ENCODE assay signal across 20 cellular contexts in genomic region chr18:56162316-56162715, GRCh38.
DNase-seq lines count a peak whose midpoint lies in the region; ATAC-seq, FAIRE-seq and TF ChIP-seq lines count a peak whose summit lies in the region.
"Had no signal": no experiment of that assay in that cellular context is flagged by ENCODE, and none has a peak within 500 bp of the region (broad histone marks: within the 10 kb centered on the region; RNA-seq: fewer than 3 reads in every experiment).

No MANE protein-coding gene starts in this region.

- no peaks in the 10 kb centered on the region for H3K79me2 ChIP-seq in GM23248 (ENCODE audit: insufficient read depth)

- H3K27me3 Mint-ChIP-seq in osteocyte (ENCODE audit: unreplicated experiment) = no peaks in the 10 kb centered on the region

- DNase-seq in GM23248 (peak; percentile 12), adipocyte (ENCODE audit: low read depth) (no peak), left cardiac atrium (no peak), osteocyte (ENCODE audit: extremely low spot score, unreplicated experiment) (no peak), H54 (ENCODE audit: insufficient read length, low spot score) (no peak)
- no peak for DNase-seq in activated CD4-positive, alpha-beta T cell treated with anti-CD3 and anti-CD28 coated beads, Interleukin-2, amount 50 U/mL, for 4 hours
- DNase-seq: activated CD4-positive, CD25-positive, alpha-beta regulatory T cell; activated gamma-delta T cell treated with Interleukin-2 at 50 U/mL for 16 hours; effector CD4-positive, alpha-beta T cell; foreskin keratinocyte; NCI-H2081; NCI-H774; nucleus accumbens had no signal

- H3K9me2 ChIP-seq in GM23248 (ENCODE audit: insufficient read depth) = no peaks in the 10 kb centered on the region

- intact Hi-C loops in left cardiac atrium (cut with DNase I) = no loop called here

- H3K4me1 ChIP-seq in GM23248 (ENCODE audit: insufficient read depth) = peaks cover 8% of the 10 kb centered on the region
- peaks cover 37% of the 10 kb centered on the region for H3K4me1 ChIP-seq in adipocyte (ENCODE audit: control insufficient read depth, insufficient read depth, low read length)
- H3K4me1 ChIP-seq: foreskin keratinocyte had no signal

- H3K4me3 Mint-ChIP-seq in osteocyte (ENCODE audit: unreplicated experiment) = no peak overlapping the region
- H3K4me3 Mint-ChIP-seq: stimulated activated effector memory CD8-positive, alpha-beta T cell treated with anti-CD3 and anti-CD28 coated beads, Interleukin-12 subunit alpha, Interleukin-12 subunit beta, amount 100 ng/mL, for 72 hours; T-helper 1 cell treated with Interleukin-12 subunit alpha and Interleukin-12 subunit beta and Interleukin-4 antibody, amounts not matched to agents 30 μg/mL and 1 μg/mL, for 36 hours had no signal

- H3K4me2 ChIP-seq in GM23248 (ENCODE audit: unreplicated experiment) = no peak overlapping the region

- TF ChIP-seq CTCF in osteocyte (IDR thresholded peaks at IDR 0.05) = no peak

- peaks cover 7% of the 10 kb centered on the region for H3F3A ChIP-seq in GM23248 (ENCODE audit: insufficient read depth)

- ATAC-seq in left cardiac atrium (peak; percentile 55 to 78), HG03097 (IDR thresholded peaks at IDR 0.05; ENCODE audit: low FRiP score, unreplicated experiment) (no peak), GM19455 (IDR thresholded peaks at IDR 0.05; ENCODE audit: unreplicated experiment) (no peak)
- ATAC-seq: foreskin keratinocyte; HCT116; stimulated activated effector memory CD8-positive, alpha-beta T cell treated with anti-CD3 and anti-CD28 coated beads, Interleukin-12 subunit alpha, Interleukin-12 subunit beta, amount 100 ng/mL, for 72 hours had no signal

- H3K4me3 ChIP-seq in GM23248 = no peak overlapping the region
- no peak overlapping the region for H3K4me3 ChIP-seq in adipocyte (ENCODE audit: low read length)
- H3K4me3 ChIP-seq: skin epidermis had no signal

- H3K27me3 ChIP-seq in GM23248 (replicated peaks; ENCODE audit: insufficient read depth) (no peaks in the 10 kb centered on the region), adipocyte (replicated peaks; ENCODE audit: control insufficient read depth, insufficient read depth, low read length) (no peaks in the 10 kb centered on the region)
- H3K27me3 ChIP-seq: foreskin keratinocyte had no signal

- WGBS in GM23248 (ENCODE audit: low coverage in 1 of 2, low lambda C conversion rate in 2 of 2, missing lambda C conversion rate in 2 of 2), 2 experiments = 7 to 13% methylated on average over 1 of the region's 1 CpG

- peaks cover 63% of the 10 kb centered on the region for H3K4me1 Mint-ChIP-seq in osteocyte (ENCODE audit: unreplicated experiment)
- H3K4me1 Mint-ChIP-seq: stimulated activated effector memory CD8-positive, alpha-beta T cell treated with anti-CD3 and anti-CD28 coated beads, Interleukin-12 subunit alpha, Interleukin-12 subunit beta, amount 100 ng/mL, for 72 hours had no signal

- no peak for TF ChIP-seq POLR2A in H54 (IDR thresholded peaks at IDR 0.05; ENCODE audit: low read depth, low read length)

- no peak for FAIRE-seq in H54 (lab: Jason Lieb, UNC)
- FAIRE-seq: GM12891 had no signal

- H3K27ac ChIP-seq in GM23248 = no peak overlapping the region
- H3K27ac ChIP-seq: foreskin keratinocyte had no signal

- no peaks in the 10 kb centered on the region for H3K9me3 Mint-ChIP-seq in osteocyte (ENCODE audit: unreplicated experiment)
- H3K9me3 Mint-ChIP-seq: T-helper 1 cell treated with Interleukin-12 subunit alpha and Interleukin-12 subunit beta and Interleukin-4 antibody, amounts not matched to agents 30 μg/mL and 1 μg/mL, for 36 hours had no signal

- H3K27ac Mint-ChIP-seq in osteocyte (ENCODE audit: unreplicated experiment) = peak overlapping the region; percentile 79
- H3K27ac Mint-ChIP-seq: stimulated activated effector memory CD8-positive, alpha-beta T cell treated with anti-CD3 and anti-CD28 coated beads, Interleukin-12 subunit alpha, Interleukin-12 subunit beta, amount 100 ng/mL, for 72 hours; T-helper 1 cell treated with Interleukin-12 subunit alpha and Interleukin-12 subunit beta and Interleukin-4 antibody, amounts not matched to agents 30 μg/mL and 1 μg/mL, for 36 hours had no signal

- H3K9me3 ChIP-seq in GM23248 (ENCODE audit: low read depth) (no peaks in the 10 kb centered on the region), adipocyte (ENCODE audit: control insufficient read depth, low read length) (no peaks in the 10 kb centered on the region)

- H3K36me3 Mint-ChIP-seq in osteocyte (ENCODE audit: unreplicated experiment) = no peaks in the 10 kb centered on the region
- H3K36me3 Mint-ChIP-seq: stimulated activated effector memory CD8-positive, alpha-beta T cell treated with anti-CD3 and anti-CD28 coated beads, Interleukin-12 subunit alpha, Interleukin-12 subunit beta, amount 100 ng/mL, for 72 hours had no signal

- no peaks in the 10 kb centered on the region for H3K36me3 ChIP-seq in GM23248 (ENCODE audit: low read depth)
- H3K36me3 ChIP-seq in adipocyte (ENCODE audit: control insufficient read depth, insufficient read depth, low read length, severe bottlenecking) = no peaks in the 10 kb centered on the region

- H3K9ac ChIP-seq in GM23248 (no peak overlapping the region), adipocyte (ENCODE audit: low read length) (peak overlapping the region; percentile 56)

- no peaks in the 10 kb centered on the region for H4K20me1 ChIP-seq in GM23248 (ENCODE audit: insufficient read depth)

- H2AFZ ChIP-seq in GM23248 = 0 out of 2 replicates have a peak overlapping the region, but pooled peaks have one; percentile 3

- in situ Hi-C loops in GM23248 (cut with MboI) = no loop called here

Comparison
In these comparisons a context has a peak if more than half of its experiments do, and no peak if none do; other contexts are left out.
1. ATAC-seq: peak in left cardiac atrium (2 of 2); none in HG03097 (single experiment) and GM19455 (single experiment).